Comparison of ENCODE assay signal across 8 cellular contexts in the genomic region with DNA sequence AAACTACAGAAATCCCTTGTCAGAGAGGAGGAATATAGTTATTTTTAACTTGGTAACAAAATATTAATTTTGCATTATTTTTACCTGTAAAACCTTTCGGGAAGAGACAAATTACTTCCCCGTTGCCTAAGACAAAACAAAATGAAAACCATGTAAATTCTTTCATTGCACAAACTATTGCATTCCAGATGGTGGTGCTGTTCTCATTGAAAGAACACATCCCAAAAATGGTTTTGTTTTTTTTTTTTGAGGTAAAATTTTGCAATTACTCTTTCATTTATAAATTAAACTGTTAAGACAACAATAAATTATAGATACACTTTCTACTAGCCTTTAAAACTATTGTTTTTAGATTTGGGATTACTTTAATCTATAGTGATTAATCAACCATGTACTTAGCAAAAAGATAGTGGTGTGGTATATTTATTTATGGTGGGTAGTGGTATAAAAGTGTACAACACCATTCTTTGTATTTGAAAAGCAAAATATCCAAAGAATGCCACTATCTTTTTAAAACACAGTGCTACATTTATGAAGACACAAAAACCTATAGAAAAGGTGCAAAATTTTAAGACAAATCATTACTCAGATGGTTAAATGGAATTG.
A peak's percentile ranks its signal among the peaks of the same experiment; 100 is the strongest.
DNase-seq lines count a peak whose midpoint lies in the region; ATAC-seq and TF ChIP-seq lines count a peak whose summit lies in the region.

No MANE protein-coding gene starts in this region.

- TF ChIP-seq POLR2A in sigmoid colon (IDR thresholded peaks at IDR 0.05) = no peak

- 6 to 21% methylated on average over 2 of the region's 2 CpGs for WGBS in sigmoid colon, 2 donors

- no peak for TF ChIP-seq EP300 in sigmoid colon (IDR thresholded peaks at IDR 0.05)

- H3K27ac ChIP-seq in sigmoid colon = peak overlapping the region in 3 of 4 donors; percentile 23 to 62 (median 58)

- no peaks in the 10 kb centered on the region for H3K9me3 ChIP-seq in sigmoid colon

- no peak for ATAC-seq in GM21723 (IDR thresholded peaks at IDR 0.05; ENCODE audit: unreplicated experiment)
- ATAC-seq in GM21390 (IDR thresholded peaks at IDR 0.05; ENCODE audit: unreplicated experiment) = no peak

- TF ChIP-seq CTCF in GM12875 (IDR thresholded peaks at IDR 0.05; ENCODE audit: borderline replicate concordance, insufficient read depth, low read depth, low read length) (peak; percentile 33; the same call in 1 of the 2 replicates), sigmoid colon (IDR thresholded peaks at IDR 0.05) (peak in 3 of 4 experiments; percentile 31 to 70 (median 32))

- DNase-seq in AG08395 (ENCODE audit: low spot score) (peak; percentile 41), RKO (ENCODE audit: low spot score) (peak; percentile 72), fibroblast of gingiva (ENCODE audit: low read depth) (peak; percentile 40), sigmoid colon (no peak), T-helper 9 cell (no peak)

- peaks cover 0 to 41% (median 32%) of the 10 kb centered on the region in 4 donors for H3K4me1 ChIP-seq in sigmoid colon

- intact Hi-C loops in sigmoid colon (cut with DNase I) = loop anchor here (10.0 kb wide), 1 partner anchor 511 kb away; no protein-coding TSS in a partner anchor

- H3K36me3 ChIP-seq in sigmoid colon = no peaks in the 10 kb centered on the region

- no peaks in the 10 kb centered on the region for H3K27me3 ChIP-seq in sigmoid colon

- H3K4me3 ChIP-seq in GM12875 (ENCODE audit: low read depth, low read length) = no peak overlapping the region
- H3K4me3 ChIP-seq in sigmoid colon = no peak overlapping the region

Comparison
In these comparisons a context has a peak if more than half of its experiments do, and no peak if none do; other contexts are left out.
1. DNase-seq: peak in AG08395 (single experiment), RKO (single experiment) and fibroblast of gingiva (single experiment); none in sigmoid colon (single experiment) and T-helper 9 cell (single experiment).